In genomic region chr14:54116972-54117371, GRCh38 we compare ENCODE assay signal across 1 cellular context.
TF ChIP-seq lines count a peak whose summit lies in the region.

No MANE protein-coding gene starts in this region.

TF ChIP-seq in HepG2, 621 proteins besides CTCF, POLR2A, EP300 and RAD21 (continued from another document):
- peak; percentile 27; the same call in 1 of the 2 replicates for TF ChIP-seq SAP130 (CRISPR knock-in tag; IDR thresholded peaks at IDR 0.05; ENCODE audit: low read depth)
- TF ChIP-seq ZNF644 (CRISPR knock-in tag; IDR thresholded peaks at IDR 0.05; ENCODE audit: low read depth) = 0 out of 2 replicates have a peak, but pooled peaks have one; percentile 71
- no peak for TF ChIP-seq HNF1A (IDR thresholded peaks at IDR 0.05; ENCODE audit: low read depth)
- 0 out of 2 replicates have a peak, but pooled peaks have one; percentile 20 for TF ChIP-seq HNF1A (CRISPR knock-in tag; IDR thresholded peaks at IDR 0.05; ENCODE audit: borderline replicate concordance)
- peak; percentile 34; the same call in 1 of the 2 replicates for TF ChIP-seq HMG20A (CRISPR knock-in tag; IDR thresholded peaks at IDR 0.05; ENCODE audit: borderline replicate concordance)
- TF ChIP-seq JUN (CRISPR knock-in tag; IDR thresholded peaks at IDR 0.05) = 0 out of 2 replicates have a peak, but pooled peaks have one; percentile 21
- TF ChIP-seq HOMEZ (CRISPR knock-in tag; IDR thresholded peaks at IDR 0.05; ENCODE audit: low read depth) = peak; percentile 63; the same call in 1 of the 2 replicates
- TF ChIP-seq ZNF362 (CRISPR knock-in tag; IDR thresholded peaks at IDR 0.05; ENCODE audit: borderline replicate concordance) = peak; percentile 27; the same call in 1 of the 2 replicates
- peak; percentile 81 for TF ChIP-seq FOSL2 (CRISPR knock-in tag; IDR thresholded peaks at IDR 0.05)
- no peak for TF ChIP-seq ZNF749 (CRISPR knock-in tag; IDR thresholded peaks at IDR 0.05; ENCODE audit: borderline replicate concordance)
- no peak for TF ChIP-seq BRF2 (CRISPR knock-in tag; IDR thresholded peaks at IDR 0.05)
- TF ChIP-seq POGZ (CRISPR knock-in tag; IDR thresholded peaks at IDR 0.05) = 0 out of 2 replicates have a peak, but pooled peaks have one; percentile 32
- no peak for TF ChIP-seq HMGXB3 (CRISPR knock-in tag; IDR thresholded peaks at IDR 0.05; ENCODE audit: borderline replicate concordance)
TF ChIP-seq in HepG2: peak in this region for 10.
